ENCODE assay signal across 8 cellular contexts in the genomic region with DNA sequence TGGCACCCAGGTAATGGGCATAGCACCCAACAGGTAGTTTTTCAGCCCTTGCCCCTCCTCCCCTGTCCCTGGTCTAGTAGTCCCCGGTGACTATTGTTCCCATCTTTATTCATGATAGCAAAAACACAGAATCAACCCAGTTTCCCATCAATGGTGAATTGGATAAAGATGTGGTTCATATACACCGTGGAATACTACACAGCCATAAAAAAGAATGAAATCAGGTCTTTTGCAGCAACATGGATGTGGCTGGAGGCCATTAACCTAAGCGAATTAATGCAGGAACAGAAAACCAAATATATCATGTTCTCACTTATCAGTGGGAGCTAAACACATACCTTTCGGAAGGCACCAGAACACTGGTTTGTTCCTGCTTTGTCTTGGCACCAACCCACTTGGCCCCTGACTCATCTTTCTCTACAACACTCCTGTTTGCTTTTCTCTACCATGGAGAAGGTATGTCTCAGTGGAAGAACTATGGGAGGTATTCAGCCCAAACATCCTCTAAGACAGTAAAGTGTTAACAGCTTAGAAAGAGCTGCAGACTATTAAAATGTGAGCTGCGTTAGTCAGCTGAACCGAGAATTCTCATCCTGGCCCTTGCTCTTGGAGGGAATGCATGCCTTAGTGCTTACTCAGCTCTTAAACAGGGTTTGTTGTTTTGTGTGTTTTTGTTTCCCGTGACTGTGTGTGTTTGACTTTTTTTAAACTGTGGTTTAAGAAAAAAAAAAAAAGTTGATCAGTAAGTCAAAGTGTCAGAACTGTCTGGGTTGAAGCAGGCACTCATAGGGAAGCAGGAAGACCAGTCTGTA.
DNase-seq lines count a peak whose midpoint lies in the region; ATAC-seq and TF ChIP-seq lines count a peak whose summit lies in the region.

No MANE protein-coding gene starts in this region.

- TF ChIP-seq POLR2A in stomach (IDR thresholded peaks at IDR 0.05): no peak

- ATAC-seq in left colon (peak; percentile 46), GM21723 (IDR thresholded peaks at IDR 0.05; ENCODE audit: unreplicated experiment) (no peak)

- CTCF ChIA-PET in mammary epithelial cell (lab: Charles Lee; ENCODE audit: low non-redundant PET): interaction anchor here (0.8 to 0.9 kb wide), 2 partner anchors 86 to 439 kb away, joined by 3 to 4 read pairs; no protein-coding TSS in a partner anchor

- WGBS in mammary epithelial cell (ENCODE audit: low coverage, missing lambda C conversion rate): 34% methylated on average over 7 of the region's 7 CpGs
- WGBS in stomach, 5 donors: 43 to 48% (median 44%) methylated on average over 7 of the region's 7 CpGs

- H3K4me3 ChIP-seq in mammary epithelial cell (replicated peaks in 1 of 3; ENCODE audit: insufficient read depth in 1 of 3, low read depth in 2 of 3, low read length in 3 of 3): no peak overlapping the region
- H3K4me3 ChIP-seq in stomach: no peak overlapping the region

- no peaks in the 10 kb centered on the region for H3K9me3 ChIP-seq in mammary epithelial cell (replicated peaks; ENCODE audit: insufficient read depth, low read length)
- H3K9me3 ChIP-seq in stomach: no peaks in the 10 kb centered on the region

- H3K27ac ChIP-seq in mammary epithelial cell (ENCODE audit: insufficient read depth, low read depth, low read length) (peak overlapping the region; percentile 60), stomach (peak overlapping the region in 4 of 5 donors; percentile 67 to 77 (median 75))

- H3K9ac ChIP-seq in mammary epithelial cell (ENCODE audit: insufficient read depth, low read length): peak overlapping the region; percentile 21

- no peaks in the 10 kb centered on the region for H4K20me1 ChIP-seq in mammary epithelial cell (ENCODE audit: insufficient read depth, low read length)

- in situ Hi-C loops in mammary epithelial cell (cut with MboI; ENCODE audit: low sequenced_read_pairs in 2 of 2): no loop called here

- peak; percentile 98 for DNase-seq in EL
- DNase-seq in NCI-H2227 treated with DMSO at 0.1 percent for 48 hours (lab: John Stamatoyannopoulos, UW): peak; percentile 75
- DNase-seq in mammary epithelial cell: peak; percentile 99
- no peak for DNase-seq in left colon
- no peak for DNase-seq in stomach
- no peak for DNase-seq in UCSD-AML1 (lab: John Stamatoyannopoulos, UW; ENCODE audit: unreplicated experiment)
- DNase-seq in D341Med (ENCODE audit: low spot score): no peak

- intact Hi-C loops in mammary epithelial cell (cut with micrococcal nuclease): loop anchor here (2.0 to 5.0 kb wide), 9 partner anchors 52 to 427 kb away; no protein-coding TSS in a partner anchor
- intact Hi-C loops in left colon (cut with DNase I, micrococcal nuclease): no loop called here
- intact Hi-C loops in stomach (cut with DNase I; ENCODE audit: low total_unique reads): no loop called here

- no TSS peak for BruUV-seq in mammary epithelial cell (replicated peaks; lab: Mats Ljungman, UMichigan)

- H3K4me1 ChIP-seq in mammary epithelial cell (ENCODE audit: insufficient read depth, low read length) (peaks cover 16% of the 10 kb centered on the region), stomach (peaks cover 32 to 42% (median 38%) of the 10 kb centered on the region in 4 donors)

- H3K27me3 ChIP-seq in mammary epithelial cell (ENCODE audit: insufficient read depth, low read length) (no peaks in the 10 kb centered on the region), stomach (no peaks in the 10 kb centered on the region)

- no peak overlapping the region for H2AFZ ChIP-seq in mammary epithelial cell (ENCODE audit: low read depth, low read length)

- peak overlapping the region; percentile 28 for H3K4me2 ChIP-seq in mammary epithelial cell (ENCODE audit: insufficient read depth, low read depth, low read length)

- TF ChIP-seq CTCF in mammary epithelial cell (conservative IDR thresholded peaks at IDR 0.05 in 1 of 2, IDR thresholded peaks at IDR 0.05 in 1 of 2; ENCODE audit: extremely low read depth in 1 of 2, insufficient read depth in 1 of 2, low read depth in 1 of 2, low read length in 2 of 2) (no peak), stomach (IDR thresholded peaks at IDR 0.05) (no peak)

- no peaks in the 10 kb centered on the region for H3K36me3 ChIP-seq in mammary epithelial cell (ENCODE audit: insufficient read depth, low read length)
- H3K36me3 ChIP-seq in stomach: no peaks in the 10 kb centered on the region

- dilution Hi-C loops in mammary epithelial cell (cut with HindIII; ENCODE audit: low sequenced_read_pairs): no loop called here

- no peaks in the 10 kb centered on the region for H3K79me2 ChIP-seq in mammary epithelial cell (ENCODE audit: insufficient read depth, low read length)

- no peak for TF ChIP-seq EP300 in stomach (IDR thresholded peaks at IDR 0.05)

Comparison
In these comparisons a context has a peak if more than half of its experiments do, and no peak if none do; other contexts are left out.
1. DNase-seq: peak in EL (single experiment), NCI-H2227 treated with DMSO at 0.1 percent for 48 hours (single experiment) and mammary epithelial cell (single experiment); none in left colon (0 of 2), stomach (single experiment), UCSD-AML1 (single experiment) and D341Med (single experiment).